Comparison of ENCODE assay signal across 12 cellular contexts in genomic region chr1:115338457-115338820, GRCh38. TPM values are rescaled to one million over a fixed set of nuclear protein-coding genes. Genes with fewer than 3 reads are reported as not detected.
A peak's percentile ranks its signal among the peaks of the same experiment; 100 is the strongest.
DNase-seq lines count a peak whose midpoint lies in the region; ATAC-seq and TF ChIP-seq lines count a peak whose summit lies in the region.
"Had no signal": no experiment of that assay in that cellular context is flagged by ENCODE, and none has a peak within 500 bp of the region (broad histone marks: within the 10 kb centered on the region; RNA-seq: fewer than 3 reads in every experiment).

No MANE protein-coding gene starts in this region.

- DNase-seq in NCI-H1930 (lab: John Stamatoyannopoulos, UW) (peak; percentile 54 to 58), epithelial cell of proximal tubule (ENCODE audit: low read depth) (no peak), lower lobe of right lung (no peak), thoracic aorta (ENCODE audit: low spot score) (no peak), amniotic stem cell (lab: John Stamatoyannopoulos, UW) (no peak), T-helper 17 cell (no peak)
- DNase-seq: activated naive CD4-positive, alpha-beta T cell treated with Interleukin-2 at 50 U/mL for 16 hours; effector memory CD8-positive, alpha-beta T cell; Karpas-422; NCI-H510A had no signal

- no peaks in the 10 kb centered on the region for H3K36me3 Mint-ChIP-seq in T-helper 17 cell (ENCODE audit: low read depth)

- TF ChIP-seq CTCF in epithelial cell of proximal tubule (conservative IDR thresholded peaks at IDR 0.05; ENCODE audit: low read depth, low read length): no peak
- TF ChIP-seq CTCF in lower lobe of right lung (IDR thresholded peaks at IDR 0.05): no peak
- no peak for TF ChIP-seq CTCF in thoracic aorta (IDR thresholded peaks at IDR 0.05)

- H3K27ac ChIP-seq in lower lobe of right lung (no peak overlapping the region), thoracic aorta (peak overlapping the region; percentile 83 to 87)

- H3K9me3 ChIP-seq in lower lobe of right lung: no peaks in the 10 kb centered on the region
- no peaks in the 10 kb centered on the region for H3K9me3 ChIP-seq in thoracic aorta
- H3K9me3 ChIP-seq in T-helper 17 cell (ENCODE audit: control insufficient read depth, low read length, poor library complexity, severe bottlenecking): no peaks in the 10 kb centered on the region

- H3K27me3 ChIP-seq in lower lobe of right lung (ENCODE audit: low read depth) (peaks cover 28% of the 10 kb centered on the region), thoracic aorta (replicated peaks; ENCODE audit: insufficient read depth) (no peaks in the 10 kb centered on the region)

- peaks cover 2% of the 10 kb centered on the region for H3K4me1 Mint-ChIP-seq in T-helper 17 cell

- peaks cover 68% of the 10 kb centered on the region for H3K27me3 Mint-ChIP-seq in T-helper 17 cell

- peak overlapping the region; percentile 53 for H3K4me3 ChIP-seq in epithelial cell of proximal tubule (ENCODE audit: low read depth, low read length)
- H3K4me3 ChIP-seq in lower lobe of right lung: peak overlapping the region; percentile 51
- H3K4me3 ChIP-seq in thoracic aorta: peak overlapping the region; percentile 88

- H3K36me3 ChIP-seq in lower lobe of right lung (no peaks in the 10 kb centered on the region), thoracic aorta (no peaks in the 10 kb centered on the region)

- H3K4me1 ChIP-seq in lower lobe of right lung (no peaks in the 10 kb centered on the region), thoracic aorta (ENCODE audit: control insufficient read depth in 1 of 2, low read depth in 2 of 2) (peaks cover 12 to 66% of the 10 kb centered on the region in 2 donors)

- H3K27ac Mint-ChIP-seq in T-helper 17 cell: no peak overlapping the region
- H3K27ac Mint-ChIP-seq: effector memory CD8-positive, alpha-beta T cell had no signal

- intact Hi-C loops in lower lobe of right lung (cut with DNase I): no loop called here

- no peak overlapping the region for H3K4me3 Mint-ChIP-seq in T-helper 17 cell
- H3K4me3 Mint-ChIP-seq: effector memory CD8-positive, alpha-beta T cell had no signal

- peak in 1 of 2 donors; percentile 33 for ATAC-seq in lower lobe of right lung
- no peak for ATAC-seq in thoracic aorta (ENCODE audit: insufficient number of reproducible peaks, low FRiP score, low read depth)
- ATAC-seq in HG02678 (IDR thresholded peaks at IDR 0.05; ENCODE audit: unreplicated experiment): no peak
- no peak for ATAC-seq in T-helper 17 cell
- ATAC-seq in HG03378 (IDR thresholded peaks at IDR 0.05; ENCODE audit: unreplicated experiment): no peak
- ATAC-seq: effector memory CD8-positive, alpha-beta T cell had no signal

RNA-seq across cellular contexts. Expression of gene NGF, which starts 0.4 kb away (rescaled TPM):
- total RNA-seq in epithelial cell of proximal tubule (2.0 and 2.7 TPM in 2 replicates), lower lobe of right lung (0.97 TPM), thoracic aorta (10 to 100 TPM; 21.8 to 25.7 TPM), T-helper 17 cell (not detected)

Comparison
In these comparisons a context has a peak if more than half of its experiments do, and no peak if none do; other contexts are left out.
1. DNase-seq: peak in NCI-H1930 (2 of 2); none in epithelial cell of proximal tubule (single experiment), lower lobe of right lung (single experiment), thoracic aorta (single experiment), amniotic stem cell (single experiment) and T-helper 17 cell (0 of 3).
2. Peak in every context shown above with its lines, with median percentiles within 50 percentile points of each other: H3K4me3 ChIP-seq.